Comparison of ENCODE assay signal across 1 cellular context in genomic region chr6:54111341-54111740, GRCh38.
TF ChIP-seq lines count a peak whose summit lies in the region.

Gene MLIP, plus strand, starts transcription at chr6:54111443. Its CDS starts 37 bp downstream, at chr6:54111480.

TF ChIP-seq in H1, 55 proteins besides CTCF, POLR2A, EP300 and RAD21 (continued from another document):
- TF ChIP-seq CHD7 (IDR thresholded peaks at IDR 0.05; ENCODE audit: insufficient replicate concordance, low read length) (no peak), SAP30 (IDR thresholded peaks at IDR 0.05; ENCODE audit: insufficient read depth, insufficient replicate concordance, low read length) (no peak), BACH1 (IDR thresholded peaks at IDR 0.05; ENCODE audit: low read length) (no peak), SRF (IDR thresholded peaks at IDR 0.05; ENCODE audit: low read depth, low read length) (no peak), TAF1 (IDR thresholded peaks at IDR 0.05; ENCODE audit: low read depth, low read length) (no peak), MAX (IDR thresholded peaks at IDR 0.05) (no peak), KDM5A (IDR thresholded peaks at IDR 0.05; ENCODE audit: low read length) (no peak), NANOG (IDR thresholded peaks at IDR 0.05; ENCODE audit: insufficient read depth, low read depth, low read length, poor library complexity, severe bottlenecking) (no peak)
